In the genomic region with DNA sequence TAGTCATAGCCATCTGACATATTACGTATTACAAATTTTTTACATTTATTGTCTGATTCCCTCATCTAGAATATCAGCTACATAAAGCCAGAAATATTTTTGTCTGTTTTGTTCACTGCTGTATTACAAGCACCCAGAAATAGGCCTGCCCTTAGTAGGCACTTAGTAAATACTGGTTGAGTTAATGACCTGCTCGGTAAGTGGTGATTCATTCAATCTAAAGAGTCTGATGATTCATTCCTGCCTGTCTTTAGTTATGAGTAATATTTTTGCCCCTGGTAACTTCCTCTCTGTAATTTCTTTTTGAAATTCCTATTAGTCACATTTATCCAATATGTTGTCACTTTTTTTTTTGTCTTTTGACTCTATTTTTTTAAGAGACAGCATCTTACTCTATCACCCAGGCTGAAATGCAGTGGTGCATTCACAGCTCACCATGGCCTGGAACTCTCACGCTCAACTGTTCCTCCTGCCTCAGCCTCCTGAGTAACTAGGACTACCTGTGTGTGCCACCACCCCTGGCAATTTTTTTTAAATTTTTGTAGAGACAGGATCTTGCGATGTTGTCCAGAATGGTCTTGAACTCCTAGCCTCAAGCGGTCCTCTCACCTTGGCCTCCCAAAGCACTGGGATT, we compare ENCODE assay signal across 8 cellular contexts. TPM values are rescaled to one million over a fixed set of nuclear protein-coding genes. Genes with fewer than 3 reads are reported as not detected.
DNase-seq lines count a peak whose midpoint lies in the region; ATAC-seq and TF ChIP-seq lines count a peak whose summit lies in the region.
"Not testable (repeated sequence)": the region's sequence is repeated elsewhere in the genome, so short reads cannot be mapped to it uniquely, and the experiment has no call there.

No MANE protein-coding gene starts in this region.

- peak; percentile 63 for ATAC-seq in GM19467 (IDR thresholded peaks at IDR 0.05; ENCODE audit: unreplicated experiment)
- peak; percentile 70 for ATAC-seq in HG02840 (IDR thresholded peaks at IDR 0.05; ENCODE audit: low FRiP score, unreplicated experiment)
- peak; percentile 95 for ATAC-seq in HG03460 (IDR thresholded peaks at IDR 0.05; ENCODE audit: unreplicated experiment)

- not testable (repeated sequence) for H3K36me3 Mint-ChIP-seq in T-helper 2 cell treated with Interferon-gamma antibody and Interleukin-4, amounts not matched to agents 5 μg/mL and 100 μg/mL, for 36 hours (ENCODE audit: low read depth); activated T-helper 2 cell treated with anti-CD3 and anti-CD28 coated beads, Interferon-gamma antibody, Interleukin-2, Interleukin-4, amounts not matched to agents 10 μg/mL and 5 μg/mL and 100 μg/mL, durations not matched to agents 14 hours and 24 hours and 36 hours (ENCODE audit: low read depth)

- not testable (repeated sequence) for H3K4me3 ChIP-seq in fibroblast of pulmonary artery (replicated peaks; ENCODE audit: low read depth, low read length)

- intact Hi-C loops in activated T-helper 2 cell treated with anti-CD3 and anti-CD28 coated beads, Interferon-gamma antibody, Interleukin-2, Interleukin-4, amounts not matched to agents 10 μg/mL and 5 μg/mL and 100 μg/mL, durations not matched to agents 14 hours and 24 hours and 36 hours (cut with micrococcal nuclease): not testable (repeated sequence)

- H3K4me1 Mint-ChIP-seq in T-helper 2 cell treated with Interferon-gamma antibody and Interleukin-4, amounts not matched to agents 5 μg/mL and 100 μg/mL, for 36 hours (ENCODE audit: low read depth); activated T-helper 2 cell treated with anti-CD3 and anti-CD28 coated beads, Interferon-gamma antibody, Interleukin-2, Interleukin-4, amounts not matched to agents 10 μg/mL and 5 μg/mL and 100 μg/mL, durations not matched to agents 14 hours and 24 hours and 36 hours (ENCODE audit: low read depth): not testable (repeated sequence)

- H3K9me3 Mint-ChIP-seq in T-helper 2 cell treated with Interferon-gamma antibody and Interleukin-4, amounts not matched to agents 5 μg/mL and 100 μg/mL, for 36 hours; activated T-helper 2 cell treated with anti-CD3 and anti-CD28 coated beads, Interferon-gamma antibody, Interleukin-2, Interleukin-4, amounts not matched to agents 10 μg/mL and 5 μg/mL and 100 μg/mL, durations not matched to agents 14 hours and 24 hours and 36 hours: not testable (repeated sequence)

- H3K27me3 Mint-ChIP-seq in T-helper 2 cell treated with Interferon-gamma antibody and Interleukin-4, amounts not matched to agents 5 μg/mL and 100 μg/mL, for 36 hours (ENCODE audit: low read depth); activated T-helper 2 cell treated with anti-CD3 and anti-CD28 coated beads, Interferon-gamma antibody, Interleukin-2, Interleukin-4, amounts not matched to agents 10 μg/mL and 5 μg/mL and 100 μg/mL, durations not matched to agents 14 hours and 24 hours and 36 hours (ENCODE audit: low read depth): not testable (repeated sequence)

- DNase-seq in ELR (ENCODE audit: low read depth) (peak; percentile 7), fibroblast of pulmonary artery (ENCODE audit: low read depth) (peak; percentile 1)
- DNase-seq in T-helper 2 cell treated with Interferon-gamma antibody and Interleukin-4, amounts not matched to agents 5 μg/mL and 100 μg/mL, for 36 hours (ENCODE audit: low spot score): peak; percentile 13
- not testable (repeated sequence) for DNase-seq in activated T-helper 2 cell treated with anti-CD3 and anti-CD28 coated beads, Interferon-gamma antibody, Interleukin-2, Interleukin-4, amounts not matched to agents 10 μg/mL and 5 μg/mL and 100 μg/mL, durations not matched to agents 14 hours and 24 hours and 36 hours (ENCODE audit: low spot score)
- peak; percentile 15 for DNase-seq in stimulated activated CD4-positive, alpha-beta T cell treated with anti-CD3 and anti-CD28 coated beads, Interleukin-4, amount 100 ng/mL, for 24 hours

- H3K4me3 Mint-ChIP-seq in T-helper 2 cell treated with Interferon-gamma antibody and Interleukin-4, amounts not matched to agents 5 μg/mL and 100 μg/mL, for 36 hours; activated T-helper 2 cell treated with anti-CD3 and anti-CD28 coated beads, Interferon-gamma antibody, Interleukin-2, Interleukin-4, amounts not matched to agents 10 μg/mL and 5 μg/mL and 100 μg/mL, durations not matched to agents 14 hours and 24 hours and 36 hours (ENCODE audit: low read depth): not testable (repeated sequence)

- TF ChIP-seq CTCF in fibroblast of pulmonary artery (IDR thresholded peaks at IDR 0.05; ENCODE audit: low read length, missing control alignments): not testable (repeated sequence)

- not testable (repeated sequence) for H3K27ac Mint-ChIP-seq in T-helper 2 cell treated with Interferon-gamma antibody and Interleukin-4, amounts not matched to agents 5 μg/mL and 100 μg/mL, for 36 hours
- peak overlapping the region; percentile 78 for H3K27ac Mint-ChIP-seq in activated T-helper 2 cell treated with anti-CD3 and anti-CD28 coated beads, Interferon-gamma antibody, Interleukin-2, Interleukin-4, amounts not matched to agents 10 μg/mL and 5 μg/mL and 100 μg/mL, durations not matched to agents 14 hours and 24 hours and 36 hours

RNA-seq across cellular contexts. Expression of a gene that starts 27.4 kb away (rescaled TPM):
- total RNA-seq in activated T-helper 2 cell treated with anti-CD3 and anti-CD28 coated beads, Interferon-gamma antibody, Interleukin-2, Interleukin-4, amounts not matched to agents 10 μg/mL and 5 μg/mL and 100 μg/mL, durations not matched to agents 14 hours and 24 hours and 36 hours: 2.6 and 2.9 TPM in 2 replicates
